Comparison of ENCODE assay signal across 10 cellular contexts in the genomic region with DNA sequence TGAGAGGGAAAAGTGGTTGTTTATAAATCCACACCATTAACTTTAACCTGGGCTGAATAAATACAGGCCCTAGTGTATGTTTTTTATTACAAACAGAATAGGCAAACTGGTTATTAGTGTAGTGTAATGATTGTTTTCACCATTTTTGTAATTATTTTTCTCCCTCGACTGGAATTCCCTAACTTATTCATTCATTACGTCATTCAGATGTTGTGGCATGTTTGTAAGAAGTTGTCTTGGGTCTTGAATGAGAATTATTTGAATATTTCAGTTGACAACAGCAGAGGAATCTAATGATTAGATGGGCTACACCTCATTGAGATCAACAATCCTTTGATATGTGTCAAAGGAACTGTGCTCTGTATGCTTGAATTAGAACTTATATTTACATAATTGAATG. TPM values are rescaled to one million over a fixed set of nuclear protein-coding genes. Genes with fewer than 3 reads are reported as not detected.
"Had no signal": no experiment of that assay in that cellular context is flagged by ENCODE, and none has a peak within 500 bp of the region (broad histone marks: within the 10 kb centered on the region; RNA-seq: fewer than 3 reads in every experiment).

No MANE protein-coding gene starts in this region.

- H3K9ac ChIP-seq: KMS-11 had no signal

- H3K27ac ChIP-seq: HL-60, KMS-11 had no signal

- H3K9me3 Mint-ChIP-seq: IgD-negative memory B cell had no signal

- H3K4me2 ChIP-seq: KMS-11 had no signal

- H3K4me3 ChIP-seq: K562 had no signal

- H3K27ac Mint-ChIP-seq: IgD-negative memory B cell had no signal

- H3K4me3 Mint-ChIP-seq: IgD-negative memory B cell had no signal

- H3K4me1 Mint-ChIP-seq: IgD-negative memory B cell had no signal

- FAIRE-seq: HTR-8/SVneo, K562 had no signal

- DNase-seq: IMR-90, KBM-7, KG1 had no signal

- ATAC-seq: K562 had no signal

RNA-seq across cellular contexts. Expression of gene XCL1, which starts 12.7 kb away (rescaled TPM):
- total RNA-seq: HT-29, HT1080, IMR-90, K562 had no signal
- polyA plus RNA-seq: IMR-90 had no signal

RNA-seq across cellular contexts. Expression of gene XCL2, which starts 45.3 kb away (rescaled TPM):
- total RNA-seq: HT-29, HT1080, IMR-90, K562 had no signal
- polyA plus RNA-seq: IMR-90, K562 had no signal
